Comparison of ENCODE assay signal across 35 cellular contexts in genomic region chr5:36726767-36727166, GRCh38.
A peak's percentile ranks its signal among the peaks of the same experiment; 100 is the strongest.
DNase-seq lines count a peak whose midpoint lies in the region; ATAC-seq, FAIRE-seq and TF ChIP-seq lines count a peak whose summit lies in the region.
"Had no signal": no experiment of that assay in that cellular context is flagged by ENCODE, and none has a peak within 500 bp of the region (broad histone marks: within the 10 kb centered on the region; RNA-seq: fewer than 3 reads in every experiment).

No MANE protein-coding gene starts in this region.

- no peak overlapping the region for H3K4me2 ChIP-seq in K562 (ENCODE audit: insufficient read depth, low read length)
- H3K4me2 ChIP-seq: A549; BLaER1; BLaER1 treated with 17β-estradiol and CSF1 and Interleukin-3, amounts not matched to agents 10 nM and 100 nM had no signal

- no peak overlapping the region for H3K27ac ChIP-seq in HEK293 (ENCODE audit: extremely low read depth, low read depth, low read length)
- no peak overlapping the region for H3K27ac ChIP-seq in K562 (ENCODE audit: extremely low read depth, low read depth, low read length)
- H3K27ac ChIP-seq: 22Rv1; A549; BLaER1; BLaER1 treated with 17β-estradiol and CSF1 and Interleukin-3, amounts not matched to agents 10 nM and 100 nM; C4-2B had no signal

- H3K9me1 ChIP-seq in K562 (ENCODE audit: control insufficient read depth, insufficient read depth, low read length) = no peaks in the 10 kb centered on the region

- H3K36me3 Mint-ChIP-seq in dendritic cell treated with granulocyte-macrophage colony-stimulating factor and Interleukin-4, amounts not matched to agents 40 ng/mL and 50 ng/mL, for 4 days (ENCODE audit: low read depth) = no peaks in the 10 kb centered on the region
- H3K36me3 Mint-ChIP-seq: CD4-positive, alpha-beta memory T cell; CD4-positive, CD25-positive, alpha-beta regulatory T cell; CD8-positive, alpha-beta T cell had no signal

- DNase-seq in K562 (ENCODE audit: extremely low read depth in 1 of 4, low spot score in 3 of 4) = no peak
- DNase-seq in COLO668 (lab: John Stamatoyannopoulos, UW; ENCODE audit: unreplicated experiment) = no peak
- DNase-seq: 8988T; ACHN; AML-193; BE2C; C1 segment of cervical spinal cord; Caco-2; Calu3; CD4-positive, alpha-beta memory T cell; CD4-positive, alpha-beta T cell; CD4-positive, CD25-positive, alpha-beta regulatory T cell; CD8-positive, alpha-beta memory T cell; CD8-positive, alpha-beta T cell; COR-L47; DMS 273 treated with DMSO at 0.1 percent for 48 hours; DMS153; DMS53; DMS79; DMS79 treated with DMSO at 0.1 percent for 48 hours; DND-41; EL had no signal

- no peak overlapping the region for H3K4me3 ChIP-seq in HEK293 (ENCODE audit: low read depth, low read length)
- no peak overlapping the region for H3K4me3 ChIP-seq in K562
- H3K4me3 ChIP-seq: A549; BLaER1; BLaER1 treated with 17β-estradiol and CSF1 and Interleukin-3, amounts not matched to agents 10 nM and 100 nM had no signal

- H3K9me3 ChIP-seq in HEK293 (ENCODE audit: control insufficient read depth, insufficient read depth, low read depth, low read length) (no peaks in the 10 kb centered on the region), K562 (replicated peaks; ENCODE audit: control insufficient read depth, insufficient read depth, low read depth, low read length) (no peaks in the 10 kb centered on the region)
- H3K9me3 ChIP-seq: A549, BE2C, BLaER1, Caco-2 had no signal

- H3K79me2 ChIP-seq in K562 (ENCODE audit: control insufficient read depth, insufficient read depth, low read length) = no peaks in the 10 kb centered on the region

- intact Hi-C loops in K562 (cut with micrococcal nuclease) = no loop called here
- intact Hi-C loops in dendritic cell treated with granulocyte-macrophage colony-stimulating factor and Interleukin-4, amounts not matched to agents 40 ng/mL and 50 ng/mL, for 4 days (cut with micrococcal nuclease) = loop anchor here (10.0 kb wide), 1 partner anchor 648 kb away; the partner anchor contains the start of genes NUP155 and WDR70

- H3K9ac ChIP-seq in K562 (ENCODE audit: insufficient read depth in 1 of 2, low read depth in 2 of 2, low read length in 2 of 2) = no peak overlapping the region
- H3K9ac ChIP-seq: BLaER1; BLaER1 treated with 17β-estradiol and CSF1 and Interleukin-3, amounts not matched to agents 10 nM and 100 nM had no signal

- H2AFZ ChIP-seq in K562 (ENCODE audit: low read depth, low read length) = no peak overlapping the region

- no peak for TF ChIP-seq EP300 in K562 (IDR thresholded peaks at IDR 0.05; ENCODE audit: low read length)

- H4K20me1 ChIP-seq in K562 (replicated peaks; ENCODE audit: control insufficient read depth, insufficient read depth, low read length) = no peaks in the 10 kb centered on the region
- H4K20me1 ChIP-seq: BLaER1; BLaER1 treated with 17β-estradiol and CSF1 and Interleukin-3, amounts not matched to agents 10 nM and 100 nM had no signal

- POLR2A ChIA-PET in HEK293 (lab: Yijun Ruan, JAX) = no interaction called here
- POLR2A ChIA-PET in K562 (lab: Yijun Ruan, JAX) = interaction anchor here (0.6 to 0.8 kb wide), 2 partner anchors 148 to 1742 kb away, joined by 3 to 4 read pairs; no protein-coding TSS in a partner anchor

- ATAC-seq in K562 (no peak), HG03139 (IDR thresholded peaks at IDR 0.05; ENCODE audit: unreplicated experiment) (no peak), GM21619 (IDR thresholded peaks at IDR 0.05; ENCODE audit: unreplicated experiment) (no peak)
- ATAC-seq: A549; CD8-positive, alpha-beta T cell had no signal

- peaks cover 39% of the 10 kb centered on the region for H3K4me1 Mint-ChIP-seq in dendritic cell treated with granulocyte-macrophage colony-stimulating factor and Interleukin-4, amounts not matched to agents 40 ng/mL and 50 ng/mL, for 4 days (ENCODE audit: low read depth)

- in situ Hi-C loops in K562 (cut with MboI) = loop anchor here (25.0 kb wide), 1 partner anchor 1461 kb away; no protein-coding TSS in a partner anchor

- BruUV-seq in K562 (replicated peaks; lab: Mats Ljungman, UMichigan) = no TSS peak

- H3K9me3 Mint-ChIP-seq in dendritic cell treated with granulocyte-macrophage colony-stimulating factor and Interleukin-4, amounts not matched to agents 40 ng/mL and 50 ng/mL, for 4 days = no peaks in the 10 kb centered on the region
- H3K9me3 Mint-ChIP-seq: CD14-positive monocyte; CD4-positive, alpha-beta memory T cell; CD4-positive, alpha-beta T cell; CD8-positive, alpha-beta memory T cell; CD8-positive, alpha-beta T cell had no signal

- peaks cover 8 to 11% of the 10 kb centered on the region in 2 experiments; a peak in 4 of 5 replicates for H3K27me3 ChIP-seq in K562 (ENCODE audit: control insufficient read depth in 2 of 2, insufficient read depth in 2 of 2, low read length in 2 of 2)
- H3K27me3 ChIP-seq: BLaER1; BLaER1 treated with 17β-estradiol and CSF1 and Interleukin-3, amounts not matched to agents 10 nM and 100 nM had no signal

- no peak overlapping the region for H3K4me3 Mint-ChIP-seq in dendritic cell treated with granulocyte-macrophage colony-stimulating factor and Interleukin-4, amounts not matched to agents 40 ng/mL and 50 ng/mL, for 4 days
- H3K4me3 Mint-ChIP-seq: B cell; CD14-positive monocyte; CD4-positive, alpha-beta memory T cell; CD4-positive, alpha-beta T cell; CD4-positive, CD25-positive, alpha-beta regulatory T cell; CD8-positive, alpha-beta memory T cell; CD8-positive, alpha-beta T cell had no signal

- no peaks in the 10 kb centered on the region for H3K27me3 Mint-ChIP-seq in dendritic cell treated with granulocyte-macrophage colony-stimulating factor and Interleukin-4, amounts not matched to agents 40 ng/mL and 50 ng/mL, for 4 days
- H3K27me3 Mint-ChIP-seq: B cell had no signal

- no peak for FAIRE-seq in K562 (lab: Jason Lieb, UNC)
- FAIRE-seq: A204.1, A549, D721Med had no signal

- H3K36me3 ChIP-seq in HEK293 (ENCODE audit: control insufficient read depth in 2 of 2, insufficient read depth in 1 of 2, low read length in 2 of 2) (no peaks in the 10 kb centered on the region), K562 (ENCODE audit: control insufficient read depth, insufficient read depth, low read length) (no peaks in the 10 kb centered on the region)
- H3K36me3 ChIP-seq: BE2C; BLaER1; BLaER1 treated with 17β-estradiol and CSF1 and Interleukin-3, amounts not matched to agents 10 nM and 100 nM had no signal

- CTCF ChIA-PET in HEK293 (lab: Yijun Ruan, JAX) (interaction anchor here (0.6 to 2.2 kb wide), 4 partner anchors 11 to 579 kb away, joined by 3 to 8 read pairs (median 4); no protein-coding TSS in a partner anchor), K562 (lab: Yijun Ruan, JAX; ENCODE audit: low intra/inter-chr PET ratio) (no interaction called here)

- TF ChIP-seq RAD21 in K562 (CRISPR knock-in tag; conservative IDR thresholded peaks at IDR 0.05 in 1 of 2, IDR thresholded peaks at IDR 0.05 in 1 of 2) = no peak

- H3K4me1 ChIP-seq in HEK293 (ENCODE audit: control insufficient read depth, insufficient read depth, low read length) (no peaks in the 10 kb centered on the region), K562 (replicated peaks in 1 of 2; ENCODE audit: control insufficient read depth in 2 of 2, insufficient read depth in 2 of 2, low read length in 2 of 2) (no peaks in the 10 kb centered on the region; a peak in 2 of 5 replicates)
- H3K4me1 ChIP-seq: A549, BE2C, Caco-2 had no signal

- 6% methylated on average over 1 of the region's 1 CpG for WGBS in K562 (ENCODE audit: insufficient coverage, low coverage, missing lambda C conversion rate)

- no peak for TF ChIP-seq POLR2A in K562 (conservative IDR thresholded peaks at IDR 0.05)

- peak overlapping the region; percentile 35 for H3K27ac Mint-ChIP-seq in dendritic cell treated with granulocyte-macrophage colony-stimulating factor and Interleukin-4, amounts not matched to agents 40 ng/mL and 50 ng/mL, for 4 days
- H3K27ac Mint-ChIP-seq: B cell; CD4-positive, alpha-beta T cell; CD4-positive, CD25-positive, alpha-beta regulatory T cell; CD8-positive, alpha-beta memory T cell; CD8-positive, alpha-beta T cell had no signal

- TF ChIP-seq CTCF in HEK293 (tag by site-specific recombination; IDR thresholded peaks at IDR 0.05) = no peak
- no peak for TF ChIP-seq CTCF in K562 (IDR thresholded peaks at IDR 0.05 in 2 of 3, conservative IDR thresholded peaks at IDR 0.05 in 1 of 3; ENCODE audit: insufficient read depth in 2 of 3, low read depth in 1 of 3, low read length in 3 of 3)

TF ChIP-seq in HEK293, 187 proteins besides CTCF, POLR2A, EP300 and RAD21:
- TF ChIP-seq ZNF623 (tag by site-specific recombination; IDR thresholded peaks at IDR 0.05) = peak; percentile 80
- no peak for TF ChIP-seq ZNF792 (tag by site-specific recombination; IDR thresholded peaks at IDR 0.05)

TF ChIP-seq in K562, 482 proteins besides CTCF, POLR2A, EP300 and RAD21:
- TF ChIP-seq RBM25 (IDR thresholded peaks at IDR 0.05; ENCODE audit: low read depth, low read length, severe bottlenecking) = peak; percentile 78
- no peak for TF ChIP-seq TCF7 (IDR thresholded peaks at IDR 0.05; ENCODE audit: borderline replicate concordance)
- peak; percentile 4; the same call in 1 of the 2 replicates for TF ChIP-seq C11orf30 (IDR thresholded peaks at IDR 0.05; ENCODE audit: low read depth)
TF ChIP-seq in K562: peak in this region for 2.
